ENCODE assay signal across 12 cellular contexts in genomic region chr1:179087665-179088064, GRCh38. TPM values are rescaled to one million over a fixed set of nuclear protein-coding genes. Genes with fewer than 3 reads are reported as not detected.
DNase-seq lines count a peak whose midpoint lies in the region; ATAC-seq and TF ChIP-seq lines count a peak whose summit lies in the region.
"Had no signal": no experiment of that assay in that cellular context is flagged by ENCODE, and none has a peak within 500 bp of the region (broad histone marks: within the 10 kb centered on the region; RNA-seq: fewer than 3 reads in every experiment).

No MANE protein-coding gene starts in this region.

- H3K27ac Mint-ChIP-seq in HFFc6 = peak overlapping the region; percentile 16; the same call in 1 of the 2 replicates
- peak overlapping the region; percentile 46 for H3K27ac Mint-ChIP-seq in activated B cell treated with CpG ODN at 0.5 μM for 24 hours
- H3K27ac Mint-ChIP-seq: mesothelial cell of epicardium had no signal

- H3K36me3 ChIP-seq in tibial artery (peaks cover 4 to 56% (median 18%) of the 10 kb centered on the region in 3 donors), left ventricle myocardium inferior (peaks cover 41% of the 10 kb centered on the region)

- TF ChIP-seq CTCF in AG04450 (IDR thresholded peaks at IDR 0.05; ENCODE audit: low read depth, low read length) (no peak), HFFc6 (IDR thresholded peaks at IDR 0.05) (no peak), activated B cell treated with CpG ODN at 0.5 μM for 24 hours (IDR thresholded peaks at IDR 0.05) (no peak), tibial artery (IDR thresholded peaks at IDR 0.05) (no peak), left ventricle myocardium inferior (IDR thresholded peaks at IDR 0.05; ENCODE audit: borderline replicate concordance) (no peak)

- H3K27me3 Mint-ChIP-seq in HFFc6 (ENCODE audit: insufficient read depth) (peaks cover 2% of the 10 kb centered on the region), activated B cell treated with CpG ODN at 0.5 μM for 24 hours (no peaks in the 10 kb centered on the region)

- H3K4me3 Mint-ChIP-seq in HFFc6 (no peak overlapping the region), activated B cell treated with CpG ODN at 0.5 μM for 24 hours (no peak overlapping the region)
- H3K4me3 Mint-ChIP-seq: mesothelial cell of epicardium had no signal

- intact Hi-C loops in activated B cell treated with CpG ODN at 0.5 μM for 24 hours (cut with micrococcal nuclease) (no loop called here), tibial artery (cut with DNase I; ENCODE audit: low total_unique reads) (no loop called here), left ventricle myocardium inferior (cut with micrococcal nuclease) (no loop called here)

- CTCF ChIA-PET in AG04450 (lab: Charles Lee) (interaction anchor here (0.7 to 1.2 kb wide), 2 partner anchors 8 to 787 kb away, joined by 3 to 4 read pairs; no protein-coding TSS in a partner anchor), activated B cell treated with CpG ODN at 0.5 μM for 24 hours (lab: Charles Lee) (interaction anchor here (1.3 kb wide), 3 partner anchors 9 to 283 kb away, joined by 3 to 4 read pairs (median 3); partner anchors contain the start of gene AXDND1)

- peaks cover 19% of the 10 kb centered on the region for H3K36me3 Mint-ChIP-seq in HFFc6 (ENCODE audit: low read depth)
- H3K36me3 Mint-ChIP-seq in activated B cell treated with CpG ODN at 0.5 μM for 24 hours (ENCODE audit: low read depth) = peaks cover 72% of the 10 kb centered on the region

- H3K27ac ChIP-seq in AG04450 (ENCODE audit: low read depth, low read length) = peak overlapping the region; percentile 39
- H3K27ac ChIP-seq in tibial artery = no peak overlapping the region
- no peak overlapping the region for H3K27ac ChIP-seq in left ventricle myocardium inferior (replicated peaks)

- no peaks in the 10 kb centered on the region for H3K27me3 ChIP-seq in AG04450 (ENCODE audit: control insufficient read depth, insufficient read depth, low read length)
- H3K27me3 ChIP-seq in tibial artery = no peaks in the 10 kb centered on the region
- no peaks in the 10 kb centered on the region for H3K27me3 ChIP-seq in left ventricle myocardium inferior (ENCODE audit: low read depth)

- DNase-seq in AG04450 (ENCODE audit: low read depth, low spot score) (no peak), HFFc6 (no peak), activated B cell treated with CpG ODN at 0.5 μM for 24 hours (no peak), iris pigment epithelial cell (ENCODE audit: low read depth) (peak; percentile 18), NCI-H2196 treated with DMSO at 0.1 percent for 48 hours (lab: John Stamatoyannopoulos, UW; ENCODE audit: unreplicated experiment) (no peak), tibial artery (no peak), DMS79 (lab: John Stamatoyannopoulos, UW) (no peak), left ventricle myocardium inferior (no peak)
- DNase-seq: GDM1, NCI-H1436 had no signal

- H3K9me3 ChIP-seq in AG04450 (ENCODE audit: control insufficient read depth, insufficient read depth, low read length) (no peaks in the 10 kb centered on the region), tibial artery (no peaks in the 10 kb centered on the region), left ventricle myocardium inferior (replicated peaks) (no peaks in the 10 kb centered on the region)

- H3K4me1 ChIP-seq in tibial artery (peaks cover 0 to 43% (median 37%) of the 10 kb centered on the region in 4 donors), left ventricle myocardium inferior (peaks cover 51% of the 10 kb centered on the region)

- POLR2A ChIA-PET in AG04450 (lab: Yijun Ruan, JAX) = no interaction called here
- POLR2A ChIA-PET in activated B cell treated with CpG ODN at 0.5 μM for 24 hours (lab: Charles Lee) = interaction anchor here (0.8 kb wide), 1 partner anchor 278 kb away, joined by 3 read pairs; the partner anchor contains the start of gene AXDND1

- H3K9me3 Mint-ChIP-seq in HFFc6 (no peaks in the 10 kb centered on the region), activated B cell treated with CpG ODN at 0.5 μM for 24 hours (no peaks in the 10 kb centered on the region)
- H3K9me3 Mint-ChIP-seq: activated naive CD4-positive, alpha-beta T cell treated with anti-CD3 and anti-CD28 coated beads, Interleukin-2, amount 50 U/mL, for 72 hours; mesothelial cell of epicardium had no signal

- no peak overlapping the region for H3K4me3 ChIP-seq in AG04450 (ENCODE audit: low read depth, low read length)
- H3K4me3 ChIP-seq in tibial artery = no peak overlapping the region
- no peak overlapping the region for H3K4me3 ChIP-seq in left ventricle myocardium inferior

- ATAC-seq in activated B cell treated with CpG ODN at 0.5 μM for 24 hours (ENCODE audit: low read depth) = no peak
- ATAC-seq: activated naive CD4-positive, alpha-beta T cell treated with anti-CD3 and anti-CD28 coated beads, Interleukin-2, amount 50 U/mL, for 72 hours had no signal

- H3K4me1 Mint-ChIP-seq in HFFc6 (ENCODE audit: low read depth) (peaks cover 6% of the 10 kb centered on the region), activated B cell treated with CpG ODN at 0.5 μM for 24 hours (peaks cover 58% of the 10 kb centered on the region)

RNA-seq across cellular contexts. Expression of gene TOR3A, which starts 5.8 kb away (rescaled TPM):
- polyA plus RNA-seq in AG04450 (2011; rRNA removed) = 16.8 and 25.4 TPM in 2 replicates
- 27.2 and 37.6 TPM in 2 replicates for polyA minus RNA-seq in AG04450 (2011; rRNA and poly(A)+ RNA removed)
- 10 to 100 TPM; 21.4 to 27.6 (median 24.5) TPM for total RNA-seq in HFFc6 (2021; fragmentation: NEBNext Ultra II Directional; extraction: Animal tissue kit (Norgen Biotek cat#: 25700))
- total RNA-seq in activated B cell treated with CpG ODN at 0.5 μM for 24 hours = 59.5 and 60.8 TPM in 2 replicates
- 9.6 TPM for total RNA-seq in left ventricle myocardium inferior
